12 cellular contexts compared by ENCODE assay signal in the genomic region with DNA sequence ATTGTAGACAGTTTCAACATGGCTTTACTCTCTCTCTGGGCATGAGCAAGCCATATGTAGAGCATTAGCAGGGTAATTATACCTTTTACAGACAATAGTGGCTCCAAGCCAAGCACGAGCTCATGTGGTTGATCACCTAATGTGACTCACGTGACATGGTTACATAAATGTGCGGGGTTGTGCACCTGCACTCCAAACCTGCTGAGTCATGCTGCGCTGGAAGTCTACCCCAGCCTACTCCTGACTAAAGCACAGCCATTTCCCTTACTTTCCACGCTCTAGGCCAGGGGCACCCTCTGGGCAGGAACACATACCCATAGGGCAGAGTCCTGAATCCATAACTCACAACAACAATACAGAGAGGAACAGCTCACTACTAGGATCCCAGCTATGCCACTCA.
DNase-seq lines count a peak whose midpoint lies in the region; ATAC-seq, FAIRE-seq and TF ChIP-seq lines count a peak whose summit lies in the region.
"Had no signal": no experiment of that assay in that cellular context is flagged by ENCODE, and none has a peak within 500 bp of the region (broad histone marks: within the 10 kb centered on the region; RNA-seq: fewer than 3 reads in every experiment).

No MANE protein-coding gene starts in this region.

- H3K4me1 ChIP-seq in Karpas-422 (ENCODE audit: low read length), result no peaks in the 10 kb centered on the region
- no peaks in the 10 kb centered on the region for H3K4me1 ChIP-seq in keratinocyte (ENCODE audit: control insufficient read depth, extremely low read depth, insufficient read depth, low read length)
- H3K4me1 ChIP-seq: Caco-2 had no signal

- H4K20me1 ChIP-seq in Karpas-422 (ENCODE audit: insufficient read depth, low read depth, low read length) (no peaks in the 10 kb centered on the region), keratinocyte (ENCODE audit: control insufficient read depth, extremely low read depth, insufficient read depth, low read length) (no peaks in the 10 kb centered on the region)

- H3K9me1 ChIP-seq in keratinocyte (ENCODE audit: control insufficient read depth, extremely low read depth, insufficient read depth, low read length), result no peaks in the 10 kb centered on the region

- H3K9me3 ChIP-seq in Karpas-422 (ENCODE audit: low read length), result peaks cover 11% of the 10 kb centered on the region; the same call in 1 of the 2 replicates
- no peaks in the 10 kb centered on the region for H3K9me3 ChIP-seq in keratinocyte (ENCODE audit: control insufficient read depth, low read depth, low read length)

- H3K4me3 ChIP-seq in Karpas-422 (ENCODE audit: low read length), result no peak overlapping the region
- H3K4me3 ChIP-seq in keratinocyte (ENCODE audit: control insufficient read depth in 2 of 3, extremely low read depth in 1 of 3, insufficient read depth in 2 of 3, low read depth in 1 of 3, low read length in 3 of 3), result no peak overlapping the region

- no peak for FAIRE-seq in keratinocyte (lab: Jason Lieb, UNC)
- FAIRE-seq: colon had no signal

- H3K9me2 ChIP-seq in Karpas-422 (replicated peaks; ENCODE audit: insufficient read depth, low read length), result 0 out of 2 replicates have a peak, but pooled peaks cover 2% of the 10 kb centered on the region

- DNase-seq in ELF-1 (ENCODE audit: low read depth, low spot score) (peak; percentile 21), Karpas-422 (peak; percentile 44), astrocyte of the hippocampus (ENCODE audit: low read depth, low spot score) (peak; percentile 26), keratinocyte (ENCODE audit: low read depth, low spot score) (peak; percentile 30), HCEC 1CT (no peak)
- DNase-seq: KG1, NCI-H1694 had no signal

- H3K9ac ChIP-seq in Karpas-422 (ENCODE audit: low read length) (no peak overlapping the region), keratinocyte (ENCODE audit: control insufficient read depth, extremely low read depth, insufficient read depth, low read length) (no peak overlapping the region)

- H3K4me2 ChIP-seq in Karpas-422 (ENCODE audit: low read depth, low read length, poor library complexity, severe bottlenecking) (no peak overlapping the region), keratinocyte (ENCODE audit: control insufficient read depth, extremely low read depth, insufficient read depth, low read depth, low read length) (no peak overlapping the region)

- no peak overlapping the region for H2AFZ ChIP-seq in Karpas-422 (ENCODE audit: low read length)
- no peak overlapping the region for H2AFZ ChIP-seq in keratinocyte (ENCODE audit: control insufficient read depth, low read length)

- H3K36me3 ChIP-seq in Karpas-422 (ENCODE audit: insufficient read depth, low read length) (no peaks in the 10 kb centered on the region), keratinocyte (ENCODE audit: control insufficient read depth in 2 of 2, extremely low read depth in 1 of 2, insufficient read depth in 2 of 2, low read length in 2 of 2) (peaks cover 0 to 4% of the 10 kb centered on the region in 2 experiments)

- no peaks in the 10 kb centered on the region for H3K79me2 ChIP-seq in Karpas-422 (ENCODE audit: low read length)
- no peaks in the 10 kb centered on the region for H3K79me2 ChIP-seq in keratinocyte (ENCODE audit: control insufficient read depth, insufficient read depth, low read length)

- no peak overlapping the region for H3K27ac ChIP-seq in Karpas-422 (ENCODE audit: low read length)
- peak overlapping the region; percentile 2 for H3K27ac ChIP-seq in keratinocyte (ENCODE audit: control insufficient read depth, insufficient read depth, low read length)

- TF ChIP-seq CTCF in keratinocyte (optimal IDR thresholded peaks at IDR 0.05 in 1 of 3, IDR thresholded peaks at IDR 0.05 in 1 of 3, conservative IDR thresholded peaks at IDR 0.05 in 1 of 3; ENCODE audit: extremely low read depth in 1 of 3, insufficient read depth in 2 of 3, low read length in 3 of 3), result no peak

- ATAC-seq in GM21723 (IDR thresholded peaks at IDR 0.05; ENCODE audit: unreplicated experiment) (no peak), GM18511 (IDR thresholded peaks at IDR 0.05; ENCODE audit: unreplicated experiment) (no peak)
- ATAC-seq: activated CD4-positive, CD25-positive, alpha-beta regulatory T cell treated with anti-CD3 and anti-CD28 coated beads, Interleukin-2, amount 50 U/mL, for 24 hours had no signal

- no peaks in the 10 kb centered on the region for H3K27me3 ChIP-seq in Karpas-422 (ENCODE audit: low read length)
- no peaks in the 10 kb centered on the region for H3K27me3 ChIP-seq in keratinocyte (ENCODE audit: control insufficient read depth, extremely low read depth, insufficient read depth, low read length)

- dilution Hi-C loops in keratinocyte (cut with MboI; ENCODE audit: extremely low pct_ligation_motif_present, low sequenced_read_pairs), result no loop called here
